In the genomic region with DNA sequence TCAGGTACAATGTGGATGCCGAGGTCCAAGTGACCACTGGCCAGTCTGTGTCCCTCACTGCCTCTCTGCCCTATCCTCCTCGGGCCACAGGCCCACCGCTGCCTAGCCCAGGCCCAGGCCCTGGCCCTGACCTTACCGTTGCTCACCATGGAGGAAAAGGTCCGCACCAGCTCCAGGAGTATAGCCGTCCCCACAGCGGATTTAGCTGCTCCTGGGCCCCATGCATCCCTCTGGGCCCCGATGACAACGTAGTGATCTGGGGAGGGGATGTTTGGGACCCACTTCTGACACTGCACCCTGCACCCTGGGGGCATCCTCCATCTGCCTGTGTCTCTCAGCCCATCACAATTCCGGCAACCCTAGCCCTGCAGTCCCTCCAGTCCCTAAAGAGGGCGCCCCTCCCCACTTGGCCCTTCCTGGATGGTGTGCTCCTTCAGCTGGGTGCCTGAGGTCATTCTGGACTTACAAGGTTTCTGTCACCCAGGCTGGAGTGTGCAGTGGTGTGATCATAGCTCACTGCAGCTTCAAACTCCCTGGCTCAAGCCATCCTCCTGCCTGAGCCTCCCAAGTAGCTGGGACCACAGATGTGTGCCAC, we compare ENCODE assay signal across 9 cellular contexts. TPM values are rescaled to one million over a fixed set of nuclear protein-coding genes. Genes with fewer than 3 reads are reported as not detected.
DNase-seq lines count a peak whose midpoint lies in the region; ATAC-seq, FAIRE-seq and TF ChIP-seq lines count a peak whose summit lies in the region.
"Had no signal": no experiment of that assay in that cellular context is flagged by ENCODE, and none has a peak within 500 bp of the region (broad histone marks: within the 10 kb centered on the region; RNA-seq: fewer than 3 reads in every experiment).

No MANE protein-coding gene starts in this region.

- TF ChIP-seq EP300 in K562 (IDR thresholded peaks at IDR 0.05; ENCODE audit: low read length) = no peak

- WGBS in K562 (ENCODE audit: insufficient coverage, low coverage, missing lambda C conversion rate) = 78% methylated on average over 11 of the region's 11 CpGs

- no peaks in the 10 kb centered on the region for H3K9me1 ChIP-seq in K562 (ENCODE audit: control insufficient read depth, insufficient read depth, low read length)

- no peak overlapping the region for H3K4me3 ChIP-seq in K562

- peak; percentile 51 for DNase-seq in activated naive CD4-positive, alpha-beta T cell treated with anti-CD3 and anti-CD28 coated beads for 36 hours
- DNase-seq in activated naive CD4-positive, alpha-beta T cell (lab: John Stamatoyannopoulos, UW) = no peak
- DNase-seq in NCI-H748 (lab: John Stamatoyannopoulos, UW; ENCODE audit: unreplicated experiment) (peak; percentile 63), K562 (ENCODE audit: extremely low read depth in 1 of 4, low spot score in 3 of 4) (peak; percentile 59 to 83 (median 72)), cerebellar nuclear complex (lab: John Stamatoyannopoulos, UW) (no peak), GM12891 (ENCODE audit: insufficient read length, low spot score) (no peak)
- DNase-seq in stimulated activated naive CD8-positive, alpha-beta T cell treated with anti-CD3 and anti-CD28 coated beads, Interleukin-15, Interleukin-2, amounts not matched to agents 100 U/mL and 50 U/mL, for 24 hours = peak; percentile 56

- peaks cover 6% of the 10 kb centered on the region for H4K20me1 ChIP-seq in K562 (replicated peaks; ENCODE audit: control insufficient read depth, insufficient read depth, low read length)

- FAIRE-seq in K562 (lab: Jason Lieb, UNC) (peak; percentile 91), GM12891 (lab: Jason Lieb, UNC) (no peak)

- CTCF ChIA-PET in activated naive CD4-positive, alpha-beta T cell treated with anti-CD3 and anti-CD28 coated beads for 36 hours (lab: Charles Lee) = interaction anchor here (0.5 to 2.5 kb wide), 9 partner anchors 16 to 630 kb away, joined by 3 to 16 read pairs (median 4); a partner anchor contains a TSS
- CTCF ChIA-PET in K562 (lab: Yijun Ruan, JAX; ENCODE audit: low intra/inter-chr PET ratio) = interaction anchor here (1.2 kb wide), 1 partner anchor 62 kb away, joined by 6 read pairs; no protein-coding TSS in a partner anchor

- BruUV-seq in K562 (replicated peaks; lab: Mats Ljungman, UMichigan) = no TSS peak

- intact Hi-C loops in activated naive CD4-positive, alpha-beta T cell treated with anti-CD3 and anti-CD28 coated beads for 36 hours (cut with micrococcal nuclease) = loop anchor here (5.0 kb wide), 2 partner anchors 48 to 223 kb away; a partner anchor contains a TSS
- intact Hi-C loops in K562 (cut with micrococcal nuclease) = loop anchor here (2.0 to 5.0 kb wide), 2 partner anchors 43 to 62 kb away; a partner anchor contains a TSS

- POLR2A ChIA-PET in K562 (lab: Yijun Ruan, JAX) = interaction anchor here (0.6 to 3.5 kb wide), 12 partner anchors 10 to 285 kb away, joined by 3 to 22 read pairs (median 4); a partner anchor contains a TSS

- no peak overlapping the region for H3K27ac ChIP-seq in K562 (ENCODE audit: extremely low read depth, low read depth, low read length)

- H3K9me3 ChIP-seq in K562 (replicated peaks; ENCODE audit: control insufficient read depth, insufficient read depth, low read depth, low read length) = no peaks in the 10 kb centered on the region

- ATAC-seq in K562 (peak; percentile 78), HG03378 (IDR thresholded peaks at IDR 0.05; ENCODE audit: unreplicated experiment) (no peak)
- ATAC-seq in stimulated activated naive CD8-positive, alpha-beta T cell treated with anti-CD3 and anti-CD28 coated beads, Interleukin-15, Interleukin-2, amounts not matched to agents 100 U/mL and 50 U/mL, for 24 hours = no peak

- no peak for TF ChIP-seq POLR2A in K562 (conservative IDR thresholded peaks at IDR 0.05)
- TF ChIP-seq POLR2A in GM12891 (IDR thresholded peaks at IDR 0.05; ENCODE audit: low read depth, low read length) = no peak

- H3K27me3 Mint-ChIP-seq in activated naive CD4-positive, alpha-beta T cell treated with anti-CD3 and anti-CD28 coated beads for 36 hours (ENCODE audit: low read depth) = no peaks in the 10 kb centered on the region

- peaks cover 11 to 43% of the 10 kb centered on the region in 2 experiments for H3K4me1 ChIP-seq in K562 (replicated peaks in 1 of 2; ENCODE audit: control insufficient read depth in 2 of 2, insufficient read depth in 2 of 2, low read length in 2 of 2)

- peaks cover 83% of the 10 kb centered on the region for H3K36me3 ChIP-seq in K562 (ENCODE audit: control insufficient read depth, insufficient read depth, low read length)

- no peak overlapping the region for H2AFZ ChIP-seq in K562 (ENCODE audit: low read depth, low read length)

- TF ChIP-seq RAD21 in K562 (CRISPR knock-in tag; conservative IDR thresholded peaks at IDR 0.05 in 1 of 2, IDR thresholded peaks at IDR 0.05 in 1 of 2) = peak; percentile 36 to 73

- no peaks in the 10 kb centered on the region for H3K9me3 Mint-ChIP-seq in activated naive CD4-positive, alpha-beta T cell treated with anti-CD3 and anti-CD28 coated beads for 36 hours

- H3K79me2 ChIP-seq in K562 (ENCODE audit: control insufficient read depth, insufficient read depth, low read length) = peaks cover 13% of the 10 kb centered on the region; the same call in 2 of the 3 replicates

- peak; percentile 84 to 85 (median 84) for TF ChIP-seq CTCF in K562 (IDR thresholded peaks at IDR 0.05 in 2 of 3, conservative IDR thresholded peaks at IDR 0.05 in 1 of 3; ENCODE audit: insufficient read depth in 2 of 3, low read depth in 1 of 3, low read length in 3 of 3)

- in situ Hi-C loops in K562 (cut with MboI) = no loop called here

- no peaks in the 10 kb centered on the region for H3K27me3 ChIP-seq in K562 (ENCODE audit: control insufficient read depth in 2 of 2, insufficient read depth in 2 of 2, low read length in 2 of 2)

- no peak overlapping the region for H3K27ac Mint-ChIP-seq in activated naive CD4-positive, alpha-beta T cell treated with anti-CD3 and anti-CD28 coated beads for 36 hours

- no peak overlapping the region for H3K9ac ChIP-seq in K562 (ENCODE audit: insufficient read depth in 1 of 2, low read depth in 2 of 2, low read length in 2 of 2)

- H3K4me2 ChIP-seq in K562 (ENCODE audit: insufficient read depth, low read length) = no peak overlapping the region

- H3K36me3 Mint-ChIP-seq in activated naive CD4-positive, alpha-beta T cell treated with anti-CD3 and anti-CD28 coated beads for 36 hours (ENCODE audit: low read depth) = no peaks in the 10 kb centered on the region

- peaks cover 35% of the 10 kb centered on the region for H3K4me1 Mint-ChIP-seq in activated naive CD4-positive, alpha-beta T cell treated with anti-CD3 and anti-CD28 coated beads for 36 hours (ENCODE audit: low read depth)

- no peak overlapping the region for H3K4me3 Mint-ChIP-seq in activated naive CD4-positive, alpha-beta T cell treated with anti-CD3 and anti-CD28 coated beads for 36 hours

RNA-seq across cellular contexts. Expression of a gene that starts 12.1 kb away (rescaled TPM):
- 1 to 10 TPM; 4.2 to 5.1 TPM for total RNA-seq in activated naive CD4-positive, alpha-beta T cell treated with anti-CD3 and anti-CD28 coated beads for 36 hours
- total RNA-seq in K562 (2011; cell fraction: chromatin; rRNA removed; ENCODE audit: low replicate concordance) = 166 and 461 TPM in 2 replicates
- total RNA-seq in K562 (2011; cell fraction: nucleolus; rRNA removed) = 349 and 384 TPM in 2 replicates
- total RNA-seq in K562 (2011; cell fraction: nucleoplasm; rRNA removed) = 215 and 227 TPM in 2 replicates
- total RNA-seq in K562 (2014; rRNA removed) (71.6 and 92.0 TPM in 2 replicates), K562 (2014; rRNA removed; fragmentation: Illumina TruSeq; extraction: Trizol) (16.3 and 21.7 TPM in 2 replicates), K562 (2015; rRNA removed; fragmentation: Illumina TruSeq; extraction: Trizol) (40.8 and 44.0 TPM in 2 replicates), K562 (2021) (121 and 123 TPM in 2 replicates)
- polyA plus RNA-seq in K562 (2011; rRNA removed) (51.1 and 65.2 TPM in 2 replicates), K562 (2014; fragmentation: Illumina TruSeq; extraction: Trizol) (55.3 and 63.5 TPM in 2 replicates), K562 (2014; fragmentation: Nextera tagmentation; extraction: Ambion mirVana) (1 to 10 TPM; 3.8 to 4.7 TPM), K562 (2014; rRNA removed) (82.0 and 88.6 TPM in 2 replicates)
- polyA plus RNA-seq in K562 (2011; cell fraction: cytosol; rRNA removed) = 41.2 and 121 TPM in 2 replicates
- 267 and 470 TPM in 2 replicates for polyA plus RNA-seq in K562 (2011; cell fraction: nucleus; rRNA removed)
- polyA plus RNA-seq in K562 (2012) = 124 and 131 TPM in 2 replicates
- 12.8 and 26.7 TPM in 2 replicates for polyA minus RNA-seq in K562 (2011; rRNA and poly(A)+ RNA removed)
- polyA minus RNA-seq in K562 (2011; cell fraction: cytosol; rRNA and poly(A)+ RNA removed) = 58.1 and 69.5 TPM in 2 replicates
- polyA minus RNA-seq in K562 (2011; cell fraction: nucleus; rRNA and poly(A)+ RNA removed) = 62.4 and 89.8 TPM in 2 replicates
- polyA plus RNA-seq in GM12891 (2012; ENCODE audit: low read depth, missing spikeins) = 2.1 TPM

RNA-seq across cellular contexts. Expression of a gene that starts 16.9 kb away (rescaled TPM):
- total RNA-seq in activated naive CD4-positive, alpha-beta T cell treated with anti-CD3 and anti-CD28 coated beads for 36 hours = 10 to 100 TPM; 12.3 to 13.0 TPM
- 7.4 and 17.6 TPM in 2 replicates for total RNA-seq in K562 (2011; cell fraction: chromatin; rRNA removed; ENCODE audit: low replicate concordance)
- 17.5 and 20.3 TPM in 2 replicates for total RNA-seq in K562 (2011; cell fraction: nucleolus; rRNA removed)
- 13.9 and 15.0 TPM in 2 replicates for total RNA-seq in K562 (2011; cell fraction: nucleoplasm; rRNA removed)
- total RNA-seq in K562 (2014; rRNA removed) = 7.3 and 18.3 TPM in 2 replicates
- total RNA-seq in K562 (2014; rRNA removed; fragmentation: Illumina TruSeq; extraction: Trizol) = 3.4 and 4.3 TPM in 2 replicates
- 5.8 and 6.9 TPM in 2 replicates for total RNA-seq in K562 (2015; rRNA removed; fragmentation: Illumina TruSeq; extraction: Trizol)
- 29.0 and 32.1 TPM in 2 replicates for total RNA-seq in K562 (2021)
- polyA plus RNA-seq in K562 (2011; rRNA removed) = 9.1 and 18.6 TPM in 2 replicates
- polyA plus RNA-seq in K562 (2011; cell fraction: cytosol; rRNA removed) = 8.8 and 23.5 TPM in 2 replicates
- polyA plus RNA-seq in K562 (2011; cell fraction: nucleus; rRNA removed) = 23.6 and 37.0 TPM in 2 replicates
- 26.6 and 27.6 TPM in 2 replicates for polyA plus RNA-seq in K562 (2012)
- polyA plus RNA-seq in K562 (2014; fragmentation: Illumina TruSeq; extraction: Trizol) = 15.3 and 27.4 TPM in 2 replicates
- 1 to 10 TPM; 1.4 to 2.6 TPM for polyA plus RNA-seq in K562 (2014; fragmentation: Nextera tagmentation; extraction: Ambion mirVana)
- 14.1 and 15.0 TPM in 2 replicates for polyA plus RNA-seq in K562 (2014; rRNA removed)
- polyA minus RNA-seq in K562 (2011; rRNA and poly(A)+ RNA removed) = 2.5 and 3.4 TPM in 2 replicates
- polyA minus RNA-seq in K562 (2011; cell fraction: cytosol; rRNA and poly(A)+ RNA removed) = 5.8 and 6.3 TPM in 2 replicates
- 8.1 and 8.6 TPM in 2 replicates for polyA minus RNA-seq in K562 (2011; cell fraction: nucleus; rRNA and poly(A)+ RNA removed)
- polyA plus RNA-seq in GM12891 (2012; ENCODE audit: low read depth, missing spikeins) = 7.9 TPM

RNA-seq across cellular contexts. Expression of a gene that starts 27.0 kb away (rescaled TPM):
- total RNA-seq in activated naive CD4-positive, alpha-beta T cell treated with anti-CD3 and anti-CD28 coated beads for 36 hours = not detected
- total RNA-seq in K562 (2011; cell fraction: chromatin; rRNA removed; ENCODE audit: low replicate concordance) = not detected in 2 replicates
- total RNA-seq in K562 (2011; cell fraction: nucleolus; rRNA removed) = not detected in 2 replicates
- not detected in 2 replicates for total RNA-seq in K562 (2011; cell fraction: nucleoplasm; rRNA removed)
- total RNA-seq in K562 (2014; rRNA removed) (not detected in 2 replicates), K562 (2014; rRNA removed; fragmentation: Illumina TruSeq; extraction: Trizol) (not detected in 2 replicates), K562 (2015; rRNA removed; fragmentation: Illumina TruSeq; extraction: Trizol) (not detected in 2 replicates), K562 (2021) (not detected in 2 replicates)
- polyA plus RNA-seq in K562 (2011; rRNA removed) (not detected in 2 replicates), K562 (2014; fragmentation: Illumina TruSeq; extraction: Trizol) (not detected in 2 replicates), K562 (2014; fragmentation: Nextera tagmentation; extraction: Ambion mirVana) (not detected), K562 (2014; rRNA removed) (not detected in 2 replicates)
- not detected in 2 replicates for polyA plus RNA-seq in K562 (2011; cell fraction: cytosol; rRNA removed)
- polyA plus RNA-seq in K562 (2011; cell fraction: nucleus; rRNA removed) = not detected in 2 replicates
- polyA plus RNA-seq in K562 (2012) = not detected in 2 replicates
- not detected in 2 replicates for polyA minus RNA-seq in K562 (2011; rRNA and poly(A)+ RNA removed)
- not detected in 2 replicates for polyA minus RNA-seq in K562 (2011; cell fraction: cytosol; rRNA and poly(A)+ RNA removed)
- not detected in 2 replicates for polyA minus RNA-seq in K562 (2011; cell fraction: nucleus; rRNA and poly(A)+ RNA removed)
- not detected for polyA plus RNA-seq in GM12891 (2012; ENCODE audit: low read depth, missing spikeins)
- total RNA-seq: T-helper 1 cell treated with Interleukin-12 subunit alpha and Interleukin-12 subunit beta and Interleukin-4 antibody, amounts not matched to agents 30 ng/mL and 1 ng/mL, for 36 hours had no signal

RNA-seq across cellular contexts. Expression of a gene that starts 27.1 kb away (rescaled TPM):
- 1 to 10 TPM; 5.8 to 6.8 TPM for total RNA-seq in activated naive CD4-positive, alpha-beta T cell treated with anti-CD3 and anti-CD28 coated beads for 36 hours
- 11.5 and 28.7 TPM in 2 replicates for total RNA-seq in K562 (2011; cell fraction: chromatin; rRNA removed; ENCODE audit: low replicate concordance)
- 29.5 and 34.2 TPM in 2 replicates for total RNA-seq in K562 (2011; cell fraction: nucleolus; rRNA removed)
- 23.0 and 24.9 TPM in 2 replicates for total RNA-seq in K562 (2011; cell fraction: nucleoplasm; rRNA removed)
- total RNA-seq in K562 (2014; rRNA removed) = 13.5 and 14.1 TPM in 2 replicates
- total RNA-seq in K562 (2014; rRNA removed; fragmentation: Illumina TruSeq; extraction: Trizol) = 3.8 and 4.5 TPM in 2 replicates
- 8.9 and 10.0 TPM in 2 replicates for total RNA-seq in K562 (2015; rRNA removed; fragmentation: Illumina TruSeq; extraction: Trizol)
- total RNA-seq in K562 (2021) = 32.4 and 33.9 TPM in 2 replicates
- 5.0 and 11.8 TPM in 2 replicates for polyA plus RNA-seq in K562 (2011; rRNA removed)
- 9.0 and 11.0 TPM in 2 replicates for polyA plus RNA-seq in K562 (2011; cell fraction: cytosol; rRNA removed)
- polyA plus RNA-seq in K562 (2011; cell fraction: nucleus; rRNA removed) = 59.3 and 94.1 TPM in 2 replicates
- 21.8 and 34.6 TPM in 2 replicates for polyA plus RNA-seq in K562 (2012)
- 30.4 and 31.8 TPM in 2 replicates for polyA plus RNA-seq in K562 (2014; fragmentation: Illumina TruSeq; extraction: Trizol)
- polyA plus RNA-seq in K562 (2014; fragmentation: Nextera tagmentation; extraction: Ambion mirVana) = 1 to 10 TPM; 5.2 to 5.4 TPM
- polyA plus RNA-seq in K562 (2014; rRNA removed) = 28.0 and 28.6 TPM in 2 replicates
- 1.6 and 2.0 TPM in 2 replicates for polyA minus RNA-seq in K562 (2011; rRNA and poly(A)+ RNA removed)
- polyA minus RNA-seq in K562 (2011; cell fraction: cytosol; rRNA and poly(A)+ RNA removed) = 5.7 and 10.1 TPM in 2 replicates
- 7.3 and 10.7 TPM in 2 replicates for polyA minus RNA-seq in K562 (2011; cell fraction: nucleus; rRNA and poly(A)+ RNA removed)
- polyA plus RNA-seq in GM12891 (2012; ENCODE audit: low read depth, missing spikeins) = 0.99 TPM

RNA-seq across cellular contexts. Expression of a gene that starts 43.1 kb away (rescaled TPM):
- 1 to 10 TPM; 1.5 to 2.6 TPM for total RNA-seq in activated naive CD4-positive, alpha-beta T cell treated with anti-CD3 and anti-CD28 coated beads for 36 hours
- total RNA-seq in K562 (2011; cell fraction: chromatin; rRNA removed; ENCODE audit: low replicate concordance) = 1.5 and 2.7 TPM in 2 replicates
- total RNA-seq in K562 (2011; cell fraction: nucleolus; rRNA removed) = 1.6 and 2.0 TPM in 2 replicates
- 1.1 and 2.1 TPM in 2 replicates for total RNA-seq in K562 (2011; cell fraction: nucleoplasm; rRNA removed)
- total RNA-seq in K562 (2014; rRNA removed) = 0.50 and 1.4 TPM in 2 replicates
- total RNA-seq in K562 (2014; rRNA removed; fragmentation: Illumina TruSeq; extraction: Trizol) = 0.10 and 0.33 TPM in 2 replicates
- 0.49 and 0.51 TPM in 2 replicates for total RNA-seq in K562 (2015; rRNA removed; fragmentation: Illumina TruSeq; extraction: Trizol)
- 0.94 and 0.95 TPM in 2 replicates for total RNA-seq in K562 (2021)
- 0.50 and 0.57 TPM in 2 replicates for polyA plus RNA-seq in K562 (2011; rRNA removed)
- 0.86 and 1.00 TPM in 2 replicates for polyA plus RNA-seq in K562 (2011; cell fraction: cytosol; rRNA removed)
- 2.1 and 3.5 TPM in 2 replicates for polyA plus RNA-seq in K562 (2011; cell fraction: nucleus; rRNA removed)
- polyA plus RNA-seq in K562 (2012) = 0.52 and 1.0 TPM in 2 replicates
- polyA plus RNA-seq in K562 (2014; fragmentation: Illumina TruSeq; extraction: Trizol) = 0.42 and 0.80 TPM in 2 replicates
- polyA plus RNA-seq in K562 (2014; fragmentation: Nextera tagmentation; extraction: Ambion mirVana) = under 1 TPM; 0.17 to 0.27 TPM
- polyA plus RNA-seq in K562 (2014; rRNA removed) = 0.73 and 1.3 TPM in 2 replicates
- 0.51 and 0.84 TPM in 2 replicates for polyA minus RNA-seq in K562 (2011; rRNA and poly(A)+ RNA removed)
- 0.67 TPM in 1 of 2 replicates, not detected in the other for polyA minus RNA-seq in K562 (2011; cell fraction: cytosol; rRNA and poly(A)+ RNA removed)
- polyA minus RNA-seq in K562 (2011; cell fraction: nucleus; rRNA and poly(A)+ RNA removed) = 0.67 and 0.78 TPM in 2 replicates
- polyA plus RNA-seq in GM12891 (2012; ENCODE audit: low read depth, missing spikeins) = 0.45 TPM

Comparison
In these comparisons a context has a peak if more than half of its experiments do, and no peak if none do; other contexts are left out.
1. DNase-seq: peak in activated naive CD4-positive, alpha-beta T cell treated with anti-CD3 and anti-CD28 coated beads for 36 hours (single experiment), NCI-H748 (single experiment), K562 (4 of 4) and stimulated activated naive CD8-positive, alpha-beta T cell treated with anti-CD3 and anti-CD28 coated beads, Interleukin-15, Interleukin-2, amounts not matched to agents 100 U/mL and 50 U/mL, for 24 hours (single experiment); none in activated naive CD4-positive, alpha-beta T cell (0 of 4), cerebellar nuclear complex (0 of 2) and GM12891 (single experiment).